9 cellular contexts compared by ENCODE assay signal in genomic region chr2:24365051-24365450, GRCh38. TPM values are rescaled to one million over a fixed set of nuclear protein-coding genes. Genes with fewer than 3 reads are reported as not detected.
DNase-seq lines count a peak whose midpoint lies in the region; ATAC-seq and TF ChIP-seq lines count a peak whose summit lies in the region.
"Had no signal": no experiment of that assay in that cellular context is flagged by ENCODE, and none has a peak within 500 bp of the region (broad histone marks: within the 10 kb centered on the region; RNA-seq: fewer than 3 reads in every experiment).

No MANE protein-coding gene starts in this region.

- peak overlapping the region; percentile 88 for H3K27ac Mint-ChIP-seq in dendritic cell treated with granulocyte-macrophage colony-stimulating factor and Interleukin-4, amounts not matched to agents 40 ng/mL and 50 ng/mL, for 4 days
- no peak overlapping the region for H3K27ac Mint-ChIP-seq in activated T-cell treated with anti-CD3 and anti-CD28 coated beads, Interleukin-2, amount 50 U/mL, for 24 hours

- H3K4me1 Mint-ChIP-seq in dendritic cell treated with granulocyte-macrophage colony-stimulating factor and Interleukin-4, amounts not matched to agents 40 ng/mL and 50 ng/mL, for 4 days (ENCODE audit: low read depth) = peaks cover 49% of the 10 kb centered on the region
- peaks cover 6% of the 10 kb centered on the region for H3K4me1 Mint-ChIP-seq in activated T-cell treated with anti-CD3 and anti-CD28 coated beads, Interleukin-2, amount 50 U/mL, for 24 hours (ENCODE audit: low read depth)

- no peaks in the 10 kb centered on the region; the same call in 1 of the 2 replicates for H3K36me3 ChIP-seq in BE2C
- H3K36me3 ChIP-seq in mucosa of descending colon (ENCODE audit: low read depth) = no peaks in the 10 kb centered on the region

- intact Hi-C loops in dendritic cell treated with granulocyte-macrophage colony-stimulating factor and Interleukin-4, amounts not matched to agents 40 ng/mL and 50 ng/mL, for 4 days (cut with micrococcal nuclease) = no loop called here
- intact Hi-C loops in mucosa of descending colon (cut with DNase I, micrococcal nuclease) = no loop called here

- TF ChIP-seq CTCF in BE2C (IDR thresholded peaks at IDR 0.05; ENCODE audit: low read depth, low read length) (no peak), mucosa of descending colon (IDR thresholded peaks at IDR 0.05) (no peak)

- no peaks in the 10 kb centered on the region for H3K27me3 Mint-ChIP-seq in dendritic cell treated with granulocyte-macrophage colony-stimulating factor and Interleukin-4, amounts not matched to agents 40 ng/mL and 50 ng/mL, for 4 days
- no peaks in the 10 kb centered on the region for H3K27me3 Mint-ChIP-seq in activated T-cell treated with anti-CD3 and anti-CD28 coated beads, Interleukin-2, amount 50 U/mL, for 24 hours

- peak; percentile 56 for DNase-seq in BE2C
- peak; percentile 22 for DNase-seq in NCI-H146 treated with DMSO at 0.1 percent for 48 hours (lab: John Stamatoyannopoulos, UW; ENCODE audit: unreplicated experiment)
- DNase-seq in mucosa of descending colon = peak; percentile 89 to 90 (median 90)
- no peak for DNase-seq in stimulated activated CD4-positive, alpha-beta T cell treated with anti-CD3 and anti-CD28 coated beads, Interleukin-4, amount 100 ng/mL, for 1 hour
- DNase-seq in activated CD8-positive, alpha-beta memory T cell treated with anti-CD3 and anti-CD28 coated beads, Interleukin-2, amount 50 U/mL, for 4 hours = no peak
- DNase-seq in cerebellar cortex (ENCODE audit: low spot score) = no peak
- DNase-seq in activated T-cell treated with anti-CD3 and anti-CD28 coated beads, Interleukin-2, amount 50 U/mL, for 24 hours = no peak
- DNase-seq: DND-41 had no signal

- peak; percentile 78 for ATAC-seq in mucosa of descending colon

- H3K9me3 ChIP-seq in BE2C (no peaks in the 10 kb centered on the region), mucosa of descending colon (no peaks in the 10 kb centered on the region)

- peak overlapping the region; percentile 44 for H3K4me3 Mint-ChIP-seq in dendritic cell treated with granulocyte-macrophage colony-stimulating factor and Interleukin-4, amounts not matched to agents 40 ng/mL and 50 ng/mL, for 4 days
- H3K4me3 Mint-ChIP-seq in activated T-cell treated with anti-CD3 and anti-CD28 coated beads, Interleukin-2, amount 50 U/mL, for 24 hours = no peak overlapping the region

- no peaks in the 10 kb centered on the region for H3K27me3 ChIP-seq in BE2C

- H3K4me3 ChIP-seq in BE2C (ENCODE audit: low read depth, low read length) (no peak overlapping the region), mucosa of descending colon (no peak overlapping the region)

- H3K4me1 ChIP-seq in BE2C = peaks cover 13% of the 10 kb centered on the region
- H3K4me1 ChIP-seq in mucosa of descending colon (ENCODE audit: low read depth) = peaks cover 8% of the 10 kb centered on the region

- no peaks in the 10 kb centered on the region for H3K9me3 Mint-ChIP-seq in dendritic cell treated with granulocyte-macrophage colony-stimulating factor and Interleukin-4, amounts not matched to agents 40 ng/mL and 50 ng/mL, for 4 days
- no peaks in the 10 kb centered on the region for H3K9me3 Mint-ChIP-seq in activated T-cell treated with anti-CD3 and anti-CD28 coated beads, Interleukin-2, amount 50 U/mL, for 24 hours

- peaks cover 4% of the 10 kb centered on the region for H3K36me3 Mint-ChIP-seq in dendritic cell treated with granulocyte-macrophage colony-stimulating factor and Interleukin-4, amounts not matched to agents 40 ng/mL and 50 ng/mL, for 4 days (ENCODE audit: low read depth)
- no peaks in the 10 kb centered on the region for H3K36me3 Mint-ChIP-seq in activated T-cell treated with anti-CD3 and anti-CD28 coated beads, Interleukin-2, amount 50 U/mL, for 24 hours (ENCODE audit: low read depth)

RNA-seq across cellular contexts. Expression of gene ITSN2, which starts 4.7 kb away (rescaled TPM):
- polyA plus RNA-seq in BE2C (2012; ENCODE audit: insufficient read depth, insufficient read length, low read depth) = 12.5 TPM
- 10 to 100 TPM; 48.4 to 82.8 (median 54.0) TPM for total RNA-seq in mucosa of descending colon

Comparison
In these comparisons a context has a peak if more than half of its experiments do, and no peak if none do; other contexts are left out.
1. DNase-seq: peak in BE2C (single experiment), NCI-H146 treated with DMSO at 0.1 percent for 48 hours (single experiment) and mucosa of descending colon (3 of 3); none in stimulated activated CD4-positive, alpha-beta T cell treated with anti-CD3 and anti-CD28 coated beads, Interleukin-4, amount 100 ng/mL, for 1 hour (single experiment), activated CD8-positive, alpha-beta memory T cell treated with anti-CD3 and anti-CD28 coated beads, Interleukin-2, amount 50 U/mL, for 4 hours (single experiment), cerebellar cortex (single experiment) and activated T-cell treated with anti-CD3 and anti-CD28 coated beads, Interleukin-2, amount 50 U/mL, for 24 hours (single experiment).